ENCODE assay signal across 8 cellular contexts in the genomic region with DNA sequence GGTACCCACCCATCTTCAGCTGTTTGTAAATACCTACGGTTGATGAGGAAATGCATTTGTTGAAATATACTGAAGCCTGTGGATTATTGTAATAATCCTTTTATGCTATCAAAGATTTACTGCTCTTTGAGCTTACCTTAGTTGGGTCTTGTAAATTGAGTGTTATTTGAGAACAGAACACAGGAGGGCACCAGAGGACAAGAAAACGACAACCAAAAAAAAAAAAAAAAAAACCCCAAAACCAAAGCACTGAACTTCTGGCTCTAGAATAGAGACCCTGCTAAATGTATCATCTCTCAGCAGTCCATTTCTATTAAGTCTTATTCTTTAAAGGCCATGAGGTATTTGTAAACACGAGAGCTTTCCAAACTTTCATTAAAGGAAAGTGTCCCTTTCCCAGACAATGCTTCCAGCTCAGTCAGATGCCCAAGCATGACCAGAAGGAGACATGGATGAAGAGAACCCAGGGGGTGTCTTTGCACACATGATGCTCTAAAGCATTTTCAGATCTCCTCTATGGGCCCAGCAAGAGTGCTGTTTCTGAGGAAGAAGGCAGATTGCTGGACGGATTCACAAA.
DNase-seq lines count a peak whose midpoint lies in the region; ATAC-seq and TF ChIP-seq lines count a peak whose summit lies in the region.

No MANE protein-coding gene starts in this region.

- no peak overlapping the region for H3K4me3 ChIP-seq in hepatocyte
- H3K4me3 ChIP-seq in CD8-positive, alpha-beta memory T cell (ENCODE audit: low read length), result no peak overlapping the region

- no peaks in the 10 kb centered on the region for H4K20me1 ChIP-seq in hepatocyte (ENCODE audit: insufficient read depth, poor library complexity, severe bottlenecking)

- no peaks in the 10 kb centered on the region for H3K9me2 ChIP-seq in hepatocyte (replicated peaks; ENCODE audit: insufficient read depth)

- CTCF ChIA-PET in HEK293T (lab: Yijun Ruan, JAX), result interaction anchor here (0.5 to 1.4 kb wide), 11 partner anchors 8 to 1698 kb away, joined by 3 to 10 read pairs (median 4); no protein-coding TSS in a partner anchor
- CTCF ChIA-PET in CD8-positive, alpha-beta memory T cell (lab: Charles Lee), result interaction anchor here (1.3 to 1.4 kb wide), 2 partner anchors 21 to 25 kb away, joined by 3 to 4 read pairs; no protein-coding TSS in a partner anchor

- H3K4me3 Mint-ChIP-seq in CD14-positive monocyte, result no peak overlapping the region
- no peak overlapping the region for H3K4me3 Mint-ChIP-seq in CD8-positive, alpha-beta memory T cell

- intact Hi-C loops in CD14-positive monocyte (cut with micrococcal nuclease), result no loop called here

- no peaks in the 10 kb centered on the region for H3K79me2 ChIP-seq in hepatocyte

- no peaks in the 10 kb centered on the region for H3K36me3 Mint-ChIP-seq in CD14-positive monocyte
- no peaks in the 10 kb centered on the region for H3K36me3 Mint-ChIP-seq in CD8-positive, alpha-beta memory T cell

- no peaks in the 10 kb centered on the region for H3K9me3 Mint-ChIP-seq in CD14-positive monocyte
- peaks cover 0 to 5% (median 0%) of the 10 kb centered on the region in 5 donors for H3K9me3 Mint-ChIP-seq in CD8-positive, alpha-beta memory T cell

- H2AFZ ChIP-seq in hepatocyte, result no peak overlapping the region

- H3K27ac ChIP-seq in hepatocyte, result no peak overlapping the region
- no peak overlapping the region for H3K27ac ChIP-seq in CD8-positive, alpha-beta memory T cell (ENCODE audit: low read depth, low read length)

- H3K4me1 Mint-ChIP-seq in CD14-positive monocyte, result no peaks in the 10 kb centered on the region
- H3K4me1 Mint-ChIP-seq in CD8-positive, alpha-beta memory T cell, result no peaks in the 10 kb centered on the region

- H3K36me3 ChIP-seq in hepatocyte (replicated peaks; ENCODE audit: insufficient read depth, low read depth), result no peaks in the 10 kb centered on the region
- H3K36me3 ChIP-seq in CD8-positive, alpha-beta memory T cell (ENCODE audit: insufficient read depth, low read length), result no peaks in the 10 kb centered on the region

- no peak overlapping the region for H3K27ac Mint-ChIP-seq in CD14-positive monocyte
- H3K27ac Mint-ChIP-seq in CD8-positive, alpha-beta memory T cell, result no peak overlapping the region

- POLR2A ChIA-PET in HEK293T (lab: Yijun Ruan, JAX), result no interaction called here
- POLR2A ChIA-PET in CD8-positive, alpha-beta memory T cell (lab: Charles Lee), result no interaction called here

- no peak for DNase-seq in CD14-positive monocyte (ENCODE audit: low spot score)
- DNase-seq in HEK293T (ENCODE audit: extremely low spot score), result peak; percentile 29
- peak; percentile 44 for DNase-seq in SK-MEL-5 (ENCODE audit: low read depth, low spot score)
- peak; percentile 45 for DNase-seq in hepatocyte (ENCODE audit: low spot score)
- no peak for DNase-seq in CD8-positive, alpha-beta memory T cell
- DNase-seq in mucosa of gallbladder (ENCODE audit: low spot score), result no peak

- in situ Hi-C loops in SK-MEL-5 (cut with HindIII; ENCODE audit: low pct_unique_long_range_greater_than_20kb, low sequenced_read_pairs), result no loop called here

- WGBS in hepatocyte (ENCODE audit: low lambda C conversion rate, missing lambda C conversion rate), result 25% methylated on average over 4 of the region's 4 CpGs

- ATAC-seq in HG03025 (IDR thresholded peaks at IDR 0.05; ENCODE audit: low FRiP score, unreplicated experiment) (no peak), GM18519 (IDR thresholded peaks at IDR 0.05; ENCODE audit: low FRiP score, unreplicated experiment) (no peak)

- no peak overlapping the region for H3K4me2 ChIP-seq in hepatocyte

- no peaks in the 10 kb centered on the region for H3K4me1 ChIP-seq in hepatocyte (ENCODE audit: insufficient read depth)
- no peaks in the 10 kb centered on the region for H3K4me1 ChIP-seq in CD8-positive, alpha-beta memory T cell (ENCODE audit: insufficient read depth, low read length)

- TF ChIP-seq CTCF in CD14-positive monocyte (IDR thresholded peaks at IDR 0.05), result peak; percentile 13
- peak; percentile 65 for TF ChIP-seq CTCF in hepatocyte (IDR thresholded peaks at IDR 0.05; ENCODE audit: poor library complexity)

- H3K27me3 ChIP-seq in hepatocyte, result peaks cover 5% of the 10 kb centered on the region
- no peaks in the 10 kb centered on the region for H3K27me3 ChIP-seq in CD8-positive, alpha-beta memory T cell (ENCODE audit: insufficient read depth, low read length, poor library complexity, severe bottlenecking)

- peaks cover 0 to 4% (median 2%) of the 10 kb centered on the region in 3 donors for H3K27me3 Mint-ChIP-seq in CD14-positive monocyte (ENCODE audit: low read depth in 3 of 3)
- no peaks in the 10 kb centered on the region for H3K27me3 Mint-ChIP-seq in CD8-positive, alpha-beta memory T cell

- H3K9me3 ChIP-seq in hepatocyte (ENCODE audit: low read depth), result no peaks in the 10 kb centered on the region
- no peaks in the 10 kb centered on the region for H3K9me3 ChIP-seq in CD8-positive, alpha-beta memory T cell (ENCODE audit: low read length)

TF ChIP-seq in HEK293T, 16 proteins besides CTCF, POLR2A, EP300 and RAD21:
- TF ChIP-seq ARNT (IDR thresholded peaks at IDR 0.05) (no peak), L3MBTL2 (conservative IDR thresholded peaks at IDR 0.05) (no peak), HDGF (IDR thresholded peaks at IDR 0.05; ENCODE audit: borderline replicate concordance) (no peak), ZNF384 (IDR thresholded peaks at IDR 0.05) (peak; percentile 98), FOXM1 (IDR thresholded peaks at IDR 0.05; ENCODE audit: borderline replicate concordance) (no peak)

Comparison
In these comparisons a context has a peak if more than half of its experiments do, and no peak if none do; other contexts are left out.
1. DNase-seq: peak in HEK293T (single experiment), SK-MEL-5 (single experiment) and hepatocyte (single experiment); none in CD14-positive monocyte (single experiment), CD8-positive, alpha-beta memory T cell (0 of 5) and mucosa of gallbladder (single experiment).